ENCODE assay signal across 16 cellular contexts in genomic region chrX:122135070-122135469, GRCh38.
DNase-seq lines count a peak whose midpoint lies in the region; ATAC-seq lines count a peak whose summit lies in the region.
"Had no signal": no experiment of that assay in that cellular context is flagged by ENCODE, and none has a peak within 500 bp of the region (broad histone marks: within the 10 kb centered on the region; RNA-seq: fewer than 3 reads in every experiment).

No MANE protein-coding gene starts in this region.

- no peaks in the 10 kb centered on the region for H3F3A ChIP-seq in GM23248 (ENCODE audit: insufficient read depth)

- 0 to 17% methylated on average over 2 of the region's 2 CpGs for WGBS in GM23248 (ENCODE audit: low coverage in 1 of 2, low lambda C conversion rate in 2 of 2, missing lambda C conversion rate in 2 of 2), 2 experiments
- 88% methylated on average over 2 of the region's 2 CpGs for WGBS in right cardiac atrium
- no CpG with 5 or more reads among the region's 2 CpGs for WGBS in neuronal stem cell (ENCODE audit: extremely low coverage in 2 of 2, insufficient read length in 2 of 2, insufficient replicate concordance in 1 of 2), 2 donors

- H3K79me2 ChIP-seq in GM23248 (ENCODE audit: insufficient read depth), result no peaks in the 10 kb centered on the region

- in situ Hi-C loops in GM23248 (cut with MboI), result no loop called here

- H4K91ac ChIP-seq in neuronal stem cell (ENCODE audit: low read depth, low read length, poor library complexity), result no peak overlapping the region

- no peak overlapping the region for H3K14ac ChIP-seq in neuronal stem cell (ENCODE audit: low read length)

- H3K79me1 ChIP-seq in neuronal stem cell (ENCODE audit: low read depth, low read length), result no peaks in the 10 kb centered on the region

- peak; percentile 8 for DNase-seq in AG08395 (ENCODE audit: low spot score)
- DNase-seq in AG20443 (ENCODE audit: low spot score), result peak; percentile 14
- DNase-seq in GM23248, result peak; percentile 16
- peak in 1 of 3 donors; percentile 56 for DNase-seq in right cardiac atrium
- no peak for DNase-seq in neuronal stem cell (ENCODE audit: low spot score)
- DNase-seq in GDM1 (lab: John Stamatoyannopoulos, UW), result no peak
- DNase-seq in SW 1271 (lab: John Stamatoyannopoulos, UW), result no peak
- DNase-seq in RKO (ENCODE audit: low spot score), result no peak
- DNase-seq: AML-193, DMS153, DMS79 treated with DMSO at 0.1 percent for 48 hours, GOT3, H9, IMR-90, KBM-7 had no signal

- H2BK12ac ChIP-seq in neuronal stem cell (ENCODE audit: low read length), result no peak overlapping the region

- intact Hi-C loops in right cardiac atrium (cut with DNase I), result no loop called here

- no peaks in the 10 kb centered on the region for H4K20me1 ChIP-seq in GM23248 (ENCODE audit: insufficient read depth)
- H4K20me1 ChIP-seq: BLaER1 had no signal

- H3K18ac ChIP-seq in neuronal stem cell (ENCODE audit: low read length), result no peak overlapping the region

- H3K4me1 ChIP-seq in GM23248 (ENCODE audit: insufficient read depth) (0 out of 2 replicates have a peak, but pooled peaks cover 5% of the 10 kb centered on the region), right cardiac atrium (ENCODE audit: control insufficient read depth, insufficient read depth, low read length) (no peaks in the 10 kb centered on the region), neuronal stem cell (ENCODE audit: control insufficient read depth in 2 of 2, insufficient read depth in 1 of 2, low read depth in 1 of 2, low read length in 2 of 2) (no peaks in the 10 kb centered on the region)
- H3K4me1 ChIP-seq: BLaER1 had no signal

- H3K27me3 ChIP-seq in GM23248 (replicated peaks; ENCODE audit: insufficient read depth), result no peaks in the 10 kb centered on the region
- no peaks in the 10 kb centered on the region for H3K27me3 ChIP-seq in right cardiac atrium (ENCODE audit: control insufficient read depth, insufficient read depth)
- H3K27me3 ChIP-seq in neuronal stem cell (ENCODE audit: control insufficient read depth in 3 of 3, insufficient read depth in 3 of 3, low read depth in 1 of 3, low read length in 3 of 3), result no peaks in the 10 kb centered on the region
- H3K27me3 ChIP-seq: BLaER1 had no signal

- no peak overlapping the region for H2BK15ac ChIP-seq in neuronal stem cell (ENCODE audit: low read length)

- no peak overlapping the region for H3K4me2 ChIP-seq in GM23248 (ENCODE audit: unreplicated experiment)
- no peak overlapping the region for H3K4me2 ChIP-seq in neuronal stem cell (ENCODE audit: insufficient read depth, low read length, poor library complexity, severe bottlenecking)
- H3K4me2 ChIP-seq: BLaER1 had no signal

- H2AK5ac ChIP-seq in neuronal stem cell (ENCODE audit: low read depth, low read length), result no peak overlapping the region

- H3K36me3 ChIP-seq in GM23248 (ENCODE audit: low read depth), result no peaks in the 10 kb centered on the region
- no peaks in the 10 kb centered on the region for H3K36me3 ChIP-seq in neuronal stem cell (replicated peaks in 1 of 2; ENCODE audit: control insufficient read depth in 2 of 2, insufficient read depth in 2 of 2, low read length in 2 of 2)
- H3K36me3 ChIP-seq: BLaER1 had no signal

- H3K9me3 ChIP-seq in GM23248 (ENCODE audit: low read depth) (no peaks in the 10 kb centered on the region), right cardiac atrium (ENCODE audit: control insufficient read depth, low read length) (no peaks in the 10 kb centered on the region), neuronal stem cell (replicated peaks in 1 of 2; ENCODE audit: control insufficient read depth in 2 of 2, insufficient read depth in 1 of 2, low read depth in 1 of 2, low read length in 2 of 2) (no peaks in the 10 kb centered on the region)

- H3K27ac ChIP-seq in GM23248, result no peak overlapping the region
- H3K27ac ChIP-seq in right cardiac atrium (ENCODE audit: low read length), result no peak overlapping the region
- H3K27ac ChIP-seq in neuronal stem cell (replicated peaks; ENCODE audit: low read length), result no peak overlapping the region
- H3K27ac ChIP-seq: BLaER1 had no signal

- peak; percentile 52 to 91 for ATAC-seq in right cardiac atrium

- no peaks in the 10 kb centered on the region for H3K9me2 ChIP-seq in GM23248 (ENCODE audit: insufficient read depth)

- no peak overlapping the region for H3K4me3 ChIP-seq in GM23248
- H3K4me3 ChIP-seq in right cardiac atrium (ENCODE audit: low read length), result no peak overlapping the region
- no peak overlapping the region for H3K4me3 ChIP-seq in neuronal stem cell (ENCODE audit: low read length in 2 of 2)
- H3K4me3 ChIP-seq: BLaER1 had no signal

- H2BK120ac ChIP-seq in neuronal stem cell (ENCODE audit: low read depth, low read length), result no peak overlapping the region

- H4K8ac ChIP-seq in neuronal stem cell (ENCODE audit: low read depth, low read length), result no peak overlapping the region

- H3K23ac ChIP-seq in neuronal stem cell (ENCODE audit: low read depth, low read length, poor library complexity), result no peak overlapping the region

- no peak overlapping the region for H3K4ac ChIP-seq in neuronal stem cell (ENCODE audit: low read length)

- H2AFZ ChIP-seq in GM23248 (no peak overlapping the region), neuronal stem cell (ENCODE audit: low read length) (no peak overlapping the region)

- H2BK5ac ChIP-seq in neuronal stem cell (ENCODE audit: low read length), result no peak overlapping the region

- H3K9ac ChIP-seq in GM23248 (no peak overlapping the region), neuronal stem cell (ENCODE audit: low read depth, low read length, poor library complexity) (no peak overlapping the region)
- H3K9ac ChIP-seq: BLaER1 had no signal

Comparison
In these comparisons a context has a peak if more than half of its experiments do, and no peak if none do; other contexts are left out.
1. DNase-seq: peak in AG08395 (single experiment), AG20443 (single experiment) and GM23248 (single experiment); none in neuronal stem cell (single experiment), GDM1 (single experiment), SW 1271 (0 of 2) and RKO (single experiment).